8 cellular contexts compared by ENCODE assay signal in the genomic region with DNA sequence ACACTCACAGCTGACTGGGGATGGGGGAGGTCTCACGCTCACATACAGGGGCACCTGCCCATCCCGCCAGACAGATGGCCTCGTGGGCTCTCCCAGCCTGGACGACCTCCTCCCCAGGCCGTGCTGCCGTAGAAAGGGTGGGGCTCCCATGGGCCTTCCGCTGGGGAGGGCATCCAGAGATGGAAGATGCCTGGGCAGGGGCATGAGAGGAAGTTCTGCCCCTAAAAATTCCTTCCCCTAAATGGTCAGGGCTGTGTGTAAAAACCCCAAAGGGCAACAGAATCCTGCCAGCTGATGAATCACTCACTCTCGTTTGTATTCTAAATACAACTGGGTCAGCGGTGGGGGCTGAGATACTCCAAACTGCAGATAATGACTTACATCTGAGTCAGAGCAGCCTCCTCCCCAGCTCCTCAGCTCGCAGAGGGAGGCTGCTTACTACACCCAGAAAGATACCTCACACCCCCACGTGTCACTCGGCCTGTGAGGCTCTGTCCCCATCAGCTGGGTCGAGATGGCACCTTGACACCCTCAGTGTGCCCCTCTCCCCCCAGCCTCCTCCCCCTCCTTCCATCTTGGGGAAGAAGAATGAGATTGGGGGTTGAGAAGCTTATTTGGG. TPM values are rescaled to one million over a fixed set of nuclear protein-coding genes. Genes with fewer than 3 reads are reported as not detected.
DNase-seq lines count a peak whose midpoint lies in the region; ATAC-seq and TF ChIP-seq lines count a peak whose summit lies in the region.

No MANE protein-coding gene starts in this region.

- no peaks in the 10 kb centered on the region for H3K27me3 ChIP-seq in H7 (ENCODE audit: control insufficient read depth, insufficient read depth, low read length)
- no peaks in the 10 kb centered on the region for H3K27me3 ChIP-seq in neural progenitor cell

- H3F3A ChIP-seq in neural progenitor cell (ENCODE audit: low read depth): peaks cover 33% of the 10 kb centered on the region

- no peak overlapping the region for H3K27ac ChIP-seq in neural progenitor cell

- no peak overlapping the region for H3K4me3 Mint-ChIP-seq in WTC11
- no peak overlapping the region for H3K4me3 Mint-ChIP-seq in neural progenitor cell

- H3K27ac Mint-ChIP-seq in WTC11 (no peak overlapping the region), neural progenitor cell (no peak overlapping the region)

- H4K20me1 ChIP-seq in neural progenitor cell (ENCODE audit: low read depth): peaks cover 97% of the 10 kb centered on the region

- no peaks in the 10 kb centered on the region for H3K27me3 Mint-ChIP-seq in WTC11 (ENCODE audit: low read depth)
- H3K27me3 Mint-ChIP-seq in neural progenitor cell (ENCODE audit: insufficient read depth, low read depth): peaks cover 4% of the 10 kb centered on the region

- no peaks in the 10 kb centered on the region for H3K9me3 ChIP-seq in neural progenitor cell (ENCODE audit: low read depth)

- H3K4me3 ChIP-seq in H7 (ENCODE audit: insufficient read depth, low read depth, low read length): no peak overlapping the region
- no peak overlapping the region for H3K4me3 ChIP-seq in neural progenitor cell

- H3K36me3 Mint-ChIP-seq in WTC11: peaks cover 52% of the 10 kb centered on the region
- peaks cover 38% of the 10 kb centered on the region for H3K36me3 Mint-ChIP-seq in neural progenitor cell

- H3K36me3 ChIP-seq in H7 (replicated peaks; ENCODE audit: control insufficient read depth, insufficient read depth, low read length): peaks cover 19% of the 10 kb centered on the region
- H3K36me3 ChIP-seq in neural progenitor cell: no peaks in the 10 kb centered on the region

- DNase-seq in H7 (peak; percentile 65), T-helper 1 cell (peak in 3 of 5 donors; percentile 41 to 79 (median 42)), amniotic epithelial cell (ENCODE audit: low read depth) (peak; percentile 96), hepatic stellate cell (ENCODE audit: low spot score) (peak; percentile 98), WTC11 (ENCODE audit: low spot score) (no peak), neural progenitor cell (ENCODE audit: low spot score) (no peak)
- DNase-seq in stimulated activated CD4-positive, alpha-beta T cell treated with anti-CD3 and anti-CD28 coated beads, Interleukin-12 subunit alpha, Interleukin-12 subunit beta, amount 100 ng/mL, for 24 hours (ENCODE audit: low read depth in 2 of 2): peak; percentile 61 to 71

- TF ChIP-seq CTCF in WTC11 (IDR thresholded peaks at IDR 0.05): no peak
- no peak for TF ChIP-seq CTCF in neural progenitor cell (IDR thresholded peaks at IDR 0.05)

- no peak overlapping the region for H3K9ac ChIP-seq in neural progenitor cell

- POLR2A ChIA-PET in WTC11 (lab: Charles Lee): interaction anchor here (5.3 kb wide), 1 partner anchor 12 kb away, joined by 51 read pairs; the partner anchor contains the start of gene WDR1

- no peak overlapping the region for H3K4me2 ChIP-seq in neural progenitor cell

- peaks cover 99% of the 10 kb centered on the region for H3K79me2 ChIP-seq in neural progenitor cell (ENCODE audit: low read depth)

- H3K4me1 Mint-ChIP-seq in WTC11: peaks cover 84% of the 10 kb centered on the region
- peaks cover 58% of the 10 kb centered on the region for H3K4me1 Mint-ChIP-seq in neural progenitor cell

- H2AFZ ChIP-seq in neural progenitor cell (replicated peaks): no peak overlapping the region

- ATAC-seq in WTC11 (no peak), GM19023 (IDR thresholded peaks at IDR 0.05; ENCODE audit: unreplicated experiment) (no peak)

- CTCF ChIA-PET in WTC11 (lab: Charles Lee): interaction anchor here (1.0 kb wide), 1 partner anchor 17 kb away, joined by 3 read pairs; no protein-coding TSS in a partner anchor

- H3K9me3 Mint-ChIP-seq in WTC11 (no peaks in the 10 kb centered on the region), neural progenitor cell (no peaks in the 10 kb centered on the region)

- peaks cover 41% of the 10 kb centered on the region for H3K4me1 ChIP-seq in neural progenitor cell

TF ChIP-seq in WTC11, 78 proteins besides CTCF, POLR2A, EP300 and RAD21:
- TF ChIP-seq MXD4 (CRISPR knock-in tag; IDR thresholded peaks at IDR 0.05; ENCODE audit: borderline replicate concordance): no peak
- no peak for TF ChIP-seq GRHL2 (CRISPR knock-in tag; IDR thresholded peaks at IDR 0.05; ENCODE audit: insufficient replicate concordance, severe bottlenecking)
- no peak for TF ChIP-seq OVOL2 (CRISPR knock-in tag; IDR thresholded peaks at IDR 0.05; ENCODE audit: borderline replicate concordance)
- no peak for TF ChIP-seq MYBL2 (CRISPR knock-in tag; IDR thresholded peaks at IDR 0.05)
- no peak for TF ChIP-seq SP1 (CRISPR knock-in tag; conservative IDR thresholded peaks at IDR 0.05)
- no peak for TF ChIP-seq FOXP1 (CRISPR knock-in tag; IDR thresholded peaks at IDR 0.05; ENCODE audit: borderline replicate concordance)
- no peak for TF ChIP-seq RELA (CRISPR knock-in tag; IDR thresholded peaks at IDR 0.05; ENCODE audit: borderline replicate concordance)
- no peak for TF ChIP-seq ZNF138 (CRISPR knock-in tag; conservative IDR thresholded peaks at IDR 0.05)
- TF ChIP-seq ZNF121 (CRISPR knock-in tag; IDR thresholded peaks at IDR 0.05): no peak
- TF ChIP-seq ZNF396 (CRISPR knock-in tag; IDR thresholded peaks at IDR 0.05; ENCODE audit: borderline replicate concordance): no peak
- TF ChIP-seq AR (CRISPR knock-in tag; IDR thresholded peaks at IDR 0.05): no peak
- no peak for TF ChIP-seq ZNF263 (CRISPR knock-in tag; IDR thresholded peaks at IDR 0.05; ENCODE audit: low read depth)
- TF ChIP-seq SMAD4 (CRISPR knock-in tag; IDR thresholded peaks at IDR 0.05): no peak

RNA-seq across cellular contexts. Expression of gene WDR1, which starts 10.1 kb away (rescaled TPM):
- total RNA-seq in H7 (2014; rRNA removed; shearing (Covaris generic)): 219 and 254 TPM in 2 replicates
- total RNA-seq in WTC11 (2021) (288 to 306 TPM (median 288 TPM) in 3 replicates), neural progenitor cell (ENCODE audit: low replicate concordance) (83.1 and 125 TPM in 2 replicates)

Comparison
In these comparisons a context has a peak if more than half of its experiments do, and no peak if none do; other contexts are left out.
1. DNase-seq: peak in H7 (single experiment), T-helper 1 cell (3 of 5), amniotic epithelial cell (single experiment), hepatic stellate cell (single experiment) and stimulated activated CD4-positive, alpha-beta T cell treated with anti-CD3 and anti-CD28 coated beads, Interleukin-12 subunit alpha, Interleukin-12 subunit beta, amount 100 ng/mL, for 24 hours (2 of 2); none in WTC11 (single experiment) and neural progenitor cell (single experiment).